In the genomic region with DNA sequence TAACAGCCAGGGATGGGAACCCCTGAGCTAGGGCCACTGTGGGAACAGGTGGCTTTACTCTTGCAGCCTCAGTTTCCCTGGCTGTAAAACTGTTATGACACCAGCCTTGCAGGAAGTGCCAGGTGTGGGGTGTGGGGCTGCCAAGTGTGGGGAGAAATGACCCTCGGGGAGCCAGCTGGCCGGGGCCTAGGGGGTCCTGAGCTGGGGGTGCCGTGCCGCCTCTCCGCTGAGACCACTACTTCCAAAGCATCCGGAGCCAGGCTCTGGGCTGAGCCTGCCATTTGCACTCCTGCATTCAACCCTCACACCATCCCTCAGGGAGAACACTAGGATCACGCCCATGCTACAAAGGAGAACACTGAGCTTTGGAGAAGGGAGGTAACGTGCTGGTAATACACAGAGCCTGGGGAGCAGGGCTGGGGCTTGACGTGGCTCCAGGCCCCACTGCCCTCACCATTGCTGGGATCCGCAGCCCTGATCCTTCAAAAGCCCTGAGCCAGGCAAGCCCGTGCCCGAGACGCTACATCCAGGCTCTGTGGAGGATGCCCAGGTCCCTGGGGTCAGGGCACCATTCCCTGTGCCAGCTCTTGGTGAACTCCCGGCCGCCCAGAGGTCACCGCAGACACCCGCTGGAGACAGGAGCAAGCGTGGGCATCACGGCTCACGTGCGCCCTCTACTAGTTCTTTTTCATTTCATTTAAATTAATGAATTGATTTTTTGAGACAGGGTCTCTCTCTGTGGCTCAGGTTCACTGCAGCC, we compare ENCODE assay signal across 9 cellular contexts. TPM values are rescaled to one million over a fixed set of nuclear protein-coding genes. Genes with fewer than 3 reads are reported as not detected.
DNase-seq lines count a peak whose midpoint lies in the region; ATAC-seq and TF ChIP-seq lines count a peak whose summit lies in the region.
"Had no signal": no experiment of that assay in that cellular context is flagged by ENCODE, and none has a peak within 500 bp of the region (broad histone marks: within the 10 kb centered on the region; RNA-seq: fewer than 3 reads in every experiment).

No MANE protein-coding gene starts in this region.

- H3K4me3 ChIP-seq in BLaER1: no peak overlapping the region; the same call in 1 of the 2 replicates

- peaks cover 60% of the 10 kb centered on the region for H3K4me1 ChIP-seq in BLaER1

- ATAC-seq in naive B cell (ENCODE audit: low read depth in 2 of 2) (peak; percentile 35 to 51), HG03439 (IDR thresholded peaks at IDR 0.05; ENCODE audit: unreplicated experiment) (no peak)
- peak; percentile 53 for ATAC-seq in stimulated activated effector memory CD8-positive, alpha-beta T cell treated with anti-CD3 and anti-CD28 coated beads, Interleukin-12 subunit alpha, Interleukin-12 subunit beta, amount 100 ng/mL, for 72 hours

- peaks cover 8% of the 10 kb centered on the region; the same call in 1 of the 2 replicates for H3K9me3 Mint-ChIP-seq in HFFc6
- peaks cover 0 to 3% (median 0%) of the 10 kb centered on the region in 7 donors for H3K9me3 Mint-ChIP-seq in naive B cell
- no peaks in the 10 kb centered on the region for H3K9me3 Mint-ChIP-seq in stimulated activated effector memory CD8-positive, alpha-beta T cell treated with anti-CD3 and anti-CD28 coated beads, Interleukin-12 subunit alpha, Interleukin-12 subunit beta, amount 100 ng/mL, for 72 hours
- H3K9me3 Mint-ChIP-seq: stimulated activated naive CD8-positive, alpha-beta T cell treated with anti-CD3 and anti-CD28 coated beads, Interleukin-15, Interleukin-2, amounts not matched to agents 100 ng/mL and 50 ng/mL, for 24 hours had no signal

- peak; percentile 91 for TF ChIP-seq CTCF in HFFc6 (IDR thresholded peaks at IDR 0.05)

- H3K4me1 Mint-ChIP-seq in HFFc6 (ENCODE audit: low read depth): peaks cover 21% of the 10 kb centered on the region; the same call in 1 of the 2 replicates
- H3K4me1 Mint-ChIP-seq in naive B cell: peaks cover 25 to 36% (median 28%) of the 10 kb centered on the region in 3 donors
- H3K4me1 Mint-ChIP-seq in stimulated activated effector memory CD8-positive, alpha-beta T cell treated with anti-CD3 and anti-CD28 coated beads, Interleukin-12 subunit alpha, Interleukin-12 subunit beta, amount 100 ng/mL, for 72 hours: peaks cover 12% of the 10 kb centered on the region

- peaks cover 2% of the 10 kb centered on the region for H3K9me3 ChIP-seq in BLaER1

- H3K36me3 Mint-ChIP-seq in HFFc6 (ENCODE audit: low read depth) (peaks cover 12% of the 10 kb centered on the region), naive B cell (peaks cover 9 to 15% of the 10 kb centered on the region in 2 donors)
- H3K36me3 Mint-ChIP-seq in stimulated activated effector memory CD8-positive, alpha-beta T cell treated with anti-CD3 and anti-CD28 coated beads, Interleukin-12 subunit alpha, Interleukin-12 subunit beta, amount 100 ng/mL, for 72 hours: no peaks in the 10 kb centered on the region

- DNase-seq in HFFc6 (peak; percentile 36), NOMO-1 treated with dmso at 0.1 percent for 144 hours (lab: John Stamatoyannopoulos, UW; ENCODE audit: unreplicated experiment) (peak; percentile 22), epithelial cell of prostate (ENCODE audit: low read depth, low spot score) (no peak), naive B cell (peak; percentile 58)
- peak; percentile 20 for DNase-seq in activated CD8-positive, alpha-beta memory T cell treated with anti-CD3 and anti-CD28 coated beads, Interleukin-2, amount 50 U/mL, for 24 hours (ENCODE audit: extremely low read depth)
- DNase-seq in stimulated activated effector memory CD8-positive, alpha-beta T cell treated with anti-CD3 and anti-CD28 coated beads, Interleukin-12 subunit alpha, Interleukin-12 subunit beta, amount 100 ng/mL, for 72 hours (ENCODE audit: low spot score in 2 of 2): peak; percentile 58 to 79

- H3K27me3 Mint-ChIP-seq in HFFc6 (ENCODE audit: insufficient read depth) (no peaks in the 10 kb centered on the region; the same call in 1 of the 2 replicates), naive B cell (no peaks in the 10 kb centered on the region)

- peak overlapping the region; percentile 84 for H3K4me2 ChIP-seq in BLaER1

- H3K27ac ChIP-seq in BLaER1: peak overlapping the region; percentile 63; the same call in 1 of the 2 replicates
- H3K27ac ChIP-seq in epithelial cell of prostate: peak overlapping the region; percentile 69

- H4K20me1 ChIP-seq in BLaER1: peaks cover 33% of the 10 kb centered on the region

- H3K9ac ChIP-seq in BLaER1: peak overlapping the region; percentile 59

- H3K36me3 ChIP-seq in BLaER1: peaks cover 16% of the 10 kb centered on the region

- no peaks in the 10 kb centered on the region for H3K27me3 ChIP-seq in BLaER1

- H3K27ac Mint-ChIP-seq in HFFc6 (no peak overlapping the region), naive B cell (peak overlapping the region in 5 of 6 donors; percentile 29 to 88 (median 59))
- no peak overlapping the region for H3K27ac Mint-ChIP-seq in stimulated activated effector memory CD8-positive, alpha-beta T cell treated with anti-CD3 and anti-CD28 coated beads, Interleukin-12 subunit alpha, Interleukin-12 subunit beta, amount 100 ng/mL, for 72 hours
- H3K27ac Mint-ChIP-seq: stimulated activated naive CD8-positive, alpha-beta T cell treated with anti-CD3 and anti-CD28 coated beads, Interleukin-15, Interleukin-2, amounts not matched to agents 100 ng/mL and 50 ng/mL, for 24 hours had no signal

- no peak overlapping the region for H3K4me3 Mint-ChIP-seq in HFFc6
- H3K4me3 Mint-ChIP-seq in naive B cell: peak overlapping the region in 1 of 8 donors; percentile 59
- H3K4me3 Mint-ChIP-seq in stimulated activated effector memory CD8-positive, alpha-beta T cell treated with anti-CD3 and anti-CD28 coated beads, Interleukin-12 subunit alpha, Interleukin-12 subunit beta, amount 100 ng/mL, for 72 hours: no peak overlapping the region
- H3K4me3 Mint-ChIP-seq: stimulated activated naive CD8-positive, alpha-beta T cell treated with anti-CD3 and anti-CD28 coated beads, Interleukin-15, Interleukin-2, amounts not matched to agents 100 ng/mL and 50 ng/mL, for 24 hours had no signal

RNA-seq across cellular contexts. Expression of gene GINS2, which starts 28.8 kb away (rescaled TPM):
- total RNA-seq in HFFc6 (2021; fragmentation: NEBNext Ultra II Directional; extraction: Animal tissue kit (Norgen Biotek cat#: 25700)): 10 to 100 TPM; 11.8 to 24.6 (median 21.0) TPM
- polyA plus RNA-seq in naive B cell (ENCODE audit: low read depth in 6 of 6): 1 to 10 TPM in 4 of 6 donors, under 1 TPM in 1, not detected in 1; 0.54 to 2.0 (median 1.3) TPM

RNA-seq across cellular contexts. Expression of gene C16orf74, which starts 33.3 kb away (rescaled TPM):
- 10 to 100 TPM; 13.4 to 18.6 (median 15.7) TPM for total RNA-seq in HFFc6 (2021; fragmentation: NEBNext Ultra II Directional; extraction: Animal tissue kit (Norgen Biotek cat#: 25700))
- 100 to 1,000 TPM; 106 to 243 (median 143) TPM for polyA plus RNA-seq in naive B cell (ENCODE audit: low read depth in 6 of 6)

Comparison
In these comparisons a context has a peak if more than half of its experiments do, and no peak if none do; other contexts are left out.
1. H3K27ac Mint-ChIP-seq: peak in naive B cell (5 of 6); none in HFFc6 (single experiment) and stimulated activated effector memory CD8-positive, alpha-beta T cell treated with anti-CD3 and anti-CD28 coated beads, Interleukin-12 subunit alpha, Interleukin-12 subunit beta, amount 100 ng/mL, for 72 hours (single experiment).